In genomic region chr19:4518345-4519171, GRCh38 we compare ENCODE assay signal across 10 cellular contexts. TPM values are rescaled to one million over a fixed set of nuclear protein-coding genes. Genes with fewer than 3 reads are reported as not detected.
DNase-seq lines count a peak whose midpoint lies in the region; ATAC-seq and TF ChIP-seq lines count a peak whose summit lies in the region.
"Had no signal": no experiment of that assay in that cellular context is flagged by ENCODE, and none has a peak within 500 bp of the region (broad histone marks: within the 10 kb centered on the region; RNA-seq: fewer than 3 reads in every experiment).

TSS of gene PLIN4 (minus strand) at chr19:4518486. CDS start at chr19:4518272, 214 bp downstream.

- H3K4me1 ChIP-seq in BLaER1 (peaks cover 43% of the 10 kb centered on the region), adipocyte (ENCODE audit: control insufficient read depth, insufficient read depth, low read length) (peaks cover 63% of the 10 kb centered on the region), osteoblast (ENCODE audit: insufficient read depth, low read length) (peaks cover 7% of the 10 kb centered on the region)

- H3K9ac ChIP-seq in BLaER1 (0 out of 2 replicates have a peak within 1 kb of the TSS, but pooled peaks have one; percentile 19), adipocyte (ENCODE audit: low read length) (peak within 1 kb of the TSS; percentile 94)

- H3K27ac ChIP-seq in BLaER1 (0 out of 2 replicates have a peak within 1 kb of the TSS, but pooled peaks have one; percentile 41), osteoblast (ENCODE audit: low read depth, low read length) (no peak within 1 kb of the TSS)

- H3K79me2 ChIP-seq in osteoblast (ENCODE audit: insufficient read depth, low read length): no peaks in the 10 kb centered on the region

- ATAC-seq in HG02623 (IDR thresholded peaks at IDR 0.05; ENCODE audit: unreplicated experiment) (no peak), HG02840 (IDR thresholded peaks at IDR 0.05; ENCODE audit: low FRiP score, unreplicated experiment) (no peak), HG02610 (IDR thresholded peaks at IDR 0.05; ENCODE audit: unreplicated experiment) (no peak)
- ATAC-seq: activated CD8-positive, alpha-beta T cell treated with anti-CD3 and anti-CD28 coated beads for 36 hours had no signal

- H3K27me3 ChIP-seq in BLaER1: no peaks in the 10 kb centered on the region
- no peaks in the 10 kb centered on the region for H3K27me3 ChIP-seq in adipocyte (replicated peaks; ENCODE audit: control insufficient read depth, insufficient read depth, low read length)
- H3K27me3 ChIP-seq in osteoblast (ENCODE audit: insufficient read depth, low read length): peaks cover 20% of the 10 kb centered on the region

- DNase-seq in adipocyte (ENCODE audit: low read depth) (peak; percentile 12), globus pallidus (ENCODE audit: low spot score) (peak; percentile 74), osteoblast (ENCODE audit: insufficient read length, low spot score, missing footprints) (peak; percentile 95)
- no peak for DNase-seq in activated naive CD4-positive, alpha-beta T cell treated with anti-CD3 and anti-CD28 coated beads, Interleukin-2, amount 50 U/mL, for 16 hours
- DNase-seq: activated CD8-positive, alpha-beta T cell treated with anti-CD3 and anti-CD28 coated beads for 36 hours; NCI-H510A had no signal

- H3K9me3 ChIP-seq in BLaER1 (no peaks in the 10 kb centered on the region), adipocyte (ENCODE audit: control insufficient read depth, low read length) (no peaks in the 10 kb centered on the region), osteoblast (ENCODE audit: low read depth, low read length) (no peaks in the 10 kb centered on the region)

- no peaks in the 10 kb centered on the region for H3K36me3 ChIP-seq in BLaER1
- H3K36me3 ChIP-seq in adipocyte (ENCODE audit: control insufficient read depth, insufficient read depth, low read length, severe bottlenecking): peaks cover 20% of the 10 kb centered on the region
- no peaks in the 10 kb centered on the region for H3K36me3 ChIP-seq in osteoblast (ENCODE audit: insufficient read depth, low read length)

- TF ChIP-seq CTCF in osteoblast (IDR thresholded peaks at IDR 0.05; ENCODE audit: extremely low read depth, low read depth, low read length): no peak

- H4K20me1 ChIP-seq in BLaER1 (no peaks in the 10 kb centered on the region), osteoblast (ENCODE audit: insufficient read depth, low read length) (no peaks in the 10 kb centered on the region)

- peak within 1 kb of the TSS; percentile 50 for H3K4me2 ChIP-seq in BLaER1
- H3K4me2 ChIP-seq in osteoblast (ENCODE audit: insufficient read depth, low read length): peak within 1 kb of the TSS; percentile 2

- H2AFZ ChIP-seq in osteoblast (ENCODE audit: low read length): peak within 1 kb of the TSS; percentile 15

- H3K4me3 ChIP-seq in BLaER1 (no peak within 1 kb of the TSS), adipocyte (ENCODE audit: low read length) (peak within 1 kb of the TSS; percentile 85), osteoblast (ENCODE audit: insufficient read depth, low read length) (no peak within 1 kb of the TSS)

RNA-seq across cellular contexts. Expression of gene PLIN4, which starts in this region (rescaled TPM):
- under 0.01 TPM in 2 replicates for total RNA-seq in osteoblast

Comparison
In these comparisons a context has a peak if more than half of its experiments do, and no peak if none do; other contexts are left out.
1. Peak in DNase-seq and H3K4me2 ChIP-seq in osteoblast; RNA of the gene not detected or under 1 TPM.